ENCODE assay signal across 11 cellular contexts in the genomic region with DNA sequence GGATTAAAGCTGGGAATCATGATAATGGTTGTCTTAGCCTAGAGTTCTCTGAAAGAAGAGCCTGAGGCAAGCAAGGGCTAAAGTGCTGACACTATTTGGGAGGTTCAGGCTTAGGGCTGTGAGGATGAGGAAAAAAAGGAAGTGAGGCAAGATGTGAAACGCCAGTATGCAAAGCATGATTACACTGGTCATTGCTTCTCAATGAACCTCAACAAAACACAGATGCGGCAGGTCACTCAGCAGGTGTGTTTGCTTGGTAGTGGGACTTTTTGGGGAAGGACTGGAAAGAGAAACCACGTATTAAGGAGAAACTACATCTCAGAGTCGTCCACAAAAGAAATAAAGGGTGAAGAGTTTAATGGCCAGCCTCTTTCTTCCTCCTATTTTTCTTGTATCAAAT.
A peak's percentile ranks its signal among the peaks of the same experiment; 100 is the strongest.
DNase-seq lines count a peak whose midpoint lies in the region; ATAC-seq lines count a peak whose summit lies in the region.
"Had no signal": no experiment of that assay in that cellular context is flagged by ENCODE, and none has a peak within 500 bp of the region (broad histone marks: within the 10 kb centered on the region; RNA-seq: fewer than 3 reads in every experiment).

No MANE protein-coding gene starts in this region.

- no peaks in the 10 kb centered on the region for H3K36me3 ChIP-seq in H7 (replicated peaks; ENCODE audit: control insufficient read depth, insufficient read depth, low read length)
- H3K36me3 ChIP-seq: cardiac muscle cell had no signal

- no peaks in the 10 kb centered on the region; the same call in 1 of the 2 replicates for H3K27me3 ChIP-seq in H7 (ENCODE audit: control insufficient read depth, insufficient read depth, low read length)
- H3K27me3 ChIP-seq: cardiac muscle cell had no signal

- ATAC-seq in GM18870 (IDR thresholded peaks at IDR 0.05; ENCODE audit: unreplicated experiment) (peak; percentile 97), GM21515 (IDR thresholded peaks at IDR 0.05; ENCODE audit: unreplicated experiment) (peak; percentile 97), HG03095 (IDR thresholded peaks at IDR 0.05; ENCODE audit: unreplicated experiment) (peak; percentile 95)
- ATAC-seq: left cardiac atrium had no signal

- H3K4me3 ChIP-seq in H7 (ENCODE audit: insufficient read depth, low read depth, low read length): no peak overlapping the region
- H3K4me3 ChIP-seq: cardiac muscle cell had no signal

- DNase-seq in RPMI8226 (peak; percentile 31), NCI-H2196 (lab: John Stamatoyannopoulos, UW; ENCODE audit: unreplicated experiment) (no peak), C1 segment of cervical spinal cord (lab: John Stamatoyannopoulos, UW) (no peak), H7 (no peak), COR-L47 (lab: John Stamatoyannopoulos, UW) (no peak)
- DNase-seq: left cardiac atrium; NK-92 treated with Interleukin-12 subunit alpha and Interleukin-12 subunit beta, amount 100 ng/mL, for 24 hours had no signal
